8 cellular contexts compared by ENCODE assay signal in the genomic region with DNA sequence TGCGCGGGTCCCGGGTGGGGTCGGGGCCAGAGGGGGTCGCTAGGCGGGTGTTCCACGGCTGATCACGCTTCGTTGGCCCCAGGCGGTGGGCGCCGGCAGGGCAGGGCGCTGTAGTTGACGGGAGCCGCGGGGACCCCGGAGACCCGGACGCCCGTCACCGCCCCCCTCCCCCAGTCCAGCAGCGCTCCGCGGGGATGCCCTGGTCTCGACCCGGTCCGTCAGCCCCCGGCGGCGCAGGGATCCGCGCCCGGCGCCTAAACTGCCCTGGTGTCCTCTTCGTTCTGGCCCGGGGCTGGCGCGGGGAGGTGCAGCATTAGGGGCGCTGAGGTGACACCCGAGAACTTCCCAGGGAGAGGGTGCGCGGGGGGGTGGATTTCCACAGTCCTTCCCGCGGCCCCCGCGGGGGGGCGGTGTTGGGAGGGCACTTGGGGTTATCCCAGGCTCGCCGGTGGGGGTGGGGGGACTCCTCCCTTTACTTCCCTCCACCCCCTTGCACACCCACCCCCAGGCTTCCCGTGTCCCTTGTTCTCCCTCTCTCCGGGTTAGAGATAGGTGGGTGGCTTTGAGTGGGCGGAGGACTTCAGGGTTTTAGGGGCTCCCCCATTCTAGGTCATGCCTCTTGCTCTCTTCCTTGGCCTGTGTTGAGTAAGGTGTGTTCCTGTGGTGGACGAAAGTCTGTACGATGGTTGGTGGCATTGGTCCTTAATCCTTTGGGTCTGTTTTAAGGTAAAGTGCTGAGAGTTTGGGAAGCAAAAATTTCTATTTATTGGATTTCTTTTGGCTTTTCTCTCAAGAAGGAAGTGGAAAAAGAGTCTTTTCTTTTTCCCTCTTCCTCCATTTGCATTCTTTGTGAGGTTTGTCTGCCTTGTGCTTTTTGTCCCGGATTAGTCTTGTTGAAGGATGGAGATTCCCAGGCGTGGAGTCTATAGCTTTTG. TPM values are rescaled to one million over a fixed set of nuclear protein-coding genes. Genes with fewer than 3 reads are reported as not detected.
A peak's percentile ranks its signal among the peaks of the same experiment; 100 is the strongest.
DNase-seq lines count a peak whose midpoint lies in the region; ATAC-seq lines count a peak whose summit lies in the region.

No MANE protein-coding gene starts in this region.

- POLR2A ChIA-PET in activated CD8-positive, alpha-beta T cell treated with anti-CD3 and anti-CD28 coated beads, Interleukin-2, amount 10 ng/mL, durations not matched to agents 7 days and 5 days (lab: Charles Lee) = interaction anchor here (0.6 to 2.5 kb wide), 5 partner anchors 33 to 586 kb away, joined by 3 to 16 read pairs (median 5); partner anchors contain the start of genes MYNN, PHC3 and PRKCI

- H3K36me3 Mint-ChIP-seq in activated CD8-positive, alpha-beta T cell treated with anti-CD3 and anti-CD28 coated beads, Interleukin-2, amount 10 ng/mL, durations not matched to agents 7 days and 5 days (ENCODE audit: low read depth) = peaks cover 17% of the 10 kb centered on the region

- H3K9ac ChIP-seq in mesenchymal stem cell (ENCODE audit: low read length) = peak overlapping the region; percentile 91

- peak overlapping the region; percentile 100 for H2BK15ac ChIP-seq in mesenchymal stem cell (ENCODE audit: low read depth, poor library complexity, severe bottlenecking)

- H3K79me1 ChIP-seq in mesenchymal stem cell (replicated peaks; ENCODE audit: low read length, poor library complexity, severe bottlenecking) = peaks cover 4% of the 10 kb centered on the region

- no peak overlapping the region for H2AFZ ChIP-seq in mesenchymal stem cell (ENCODE audit: low read depth, low read length)

- H3K18ac ChIP-seq in mesenchymal stem cell (ENCODE audit: low read depth in 1 of 2, low read length in 2 of 2) = peak overlapping the region; percentile 98

- peak overlapping the region; percentile 87 for H2AK5ac ChIP-seq in mesenchymal stem cell (ENCODE audit: low read length, severe bottlenecking)

- H3K4me1 ChIP-seq in mesenchymal stem cell (ENCODE audit: control insufficient read depth, insufficient read depth, low read depth, low read length) = peaks cover 7% of the 10 kb centered on the region

- no peaks in the 10 kb centered on the region for H3K9me3 Mint-ChIP-seq in activated CD8-positive, alpha-beta T cell treated with anti-CD3 and anti-CD28 coated beads, Interleukin-2, amount 10 ng/mL, durations not matched to agents 7 days and 5 days (ENCODE audit: insufficient read depth)

- no peaks in the 10 kb centered on the region for H3K27me3 ChIP-seq in mesenchymal stem cell (ENCODE audit: control insufficient read depth in 1 of 2, insufficient read depth in 1 of 2, low read length in 2 of 2)

- peak overlapping the region; percentile 62 to 89 for H3K14ac ChIP-seq in mesenchymal stem cell (ENCODE audit: low read length in 2 of 2)

- H3K9me3 ChIP-seq in mesenchymal stem cell (ENCODE audit: control insufficient read depth, low read length) = no peaks in the 10 kb centered on the region

- peak overlapping the region; percentile 91 to 95 for H3K4me3 ChIP-seq in mesenchymal stem cell (ENCODE audit: insufficient read depth in 1 of 2, low read depth in 1 of 2, low read length in 2 of 2)

- peaks cover 38% of the 10 kb centered on the region for H3K4me1 Mint-ChIP-seq in activated CD8-positive, alpha-beta T cell treated with anti-CD3 and anti-CD28 coated beads, Interleukin-2, amount 10 ng/mL, durations not matched to agents 7 days and 5 days (ENCODE audit: low read depth)

- H3K4ac ChIP-seq in mesenchymal stem cell (ENCODE audit: low read depth in 1 of 2, low read length in 2 of 2) = peak overlapping the region; percentile 79 to 95

- H3K27ac ChIP-seq in mesenchymal stem cell (ENCODE audit: low read length, poor library complexity, severe bottlenecking) = peak overlapping the region; percentile 88

- peak overlapping the region; percentile 83 for H3K4me3 Mint-ChIP-seq in activated CD8-positive, alpha-beta T cell treated with anti-CD3 and anti-CD28 coated beads, Interleukin-2, amount 10 ng/mL, durations not matched to agents 7 days and 5 days

- peak overlapping the region; percentile 92 for H3K27ac Mint-ChIP-seq in activated CD8-positive, alpha-beta T cell treated with anti-CD3 and anti-CD28 coated beads, Interleukin-2, amount 10 ng/mL, durations not matched to agents 7 days and 5 days

- WGBS in mesenchymal stem cell = 0% methylated on average over 28 of the region's 56 CpGs

- H2BK5ac ChIP-seq in mesenchymal stem cell (ENCODE audit: low read depth, low read length, poor library complexity, severe bottlenecking) = peak overlapping the region; percentile 97

- H3K23ac ChIP-seq in mesenchymal stem cell (ENCODE audit: low read length in 2 of 2) = peak overlapping the region in 1 of 2 experiments; percentile 93

- ATAC-seq in HG02885 (IDR thresholded peaks at IDR 0.05; ENCODE audit: poor library complexity, unreplicated experiment) = peak; percentile 18
- ATAC-seq in activated CD8-positive, alpha-beta T cell treated with anti-CD3 and anti-CD28 coated beads, Interleukin-2, amount 10 ng/mL, durations not matched to agents 7 days and 5 days = peak; percentile 29

- H3K36me3 ChIP-seq in mesenchymal stem cell (ENCODE audit: control insufficient read depth in 1 of 2, insufficient read depth in 2 of 2, low read depth in 1 of 2, low read length in 2 of 2) = peaks cover 7 to 8% of the 10 kb centered on the region in 2 experiments

- CTCF ChIA-PET in activated CD8-positive, alpha-beta T cell treated with anti-CD3 and anti-CD28 coated beads, Interleukin-2, amount 10 ng/mL, durations not matched to agents 7 days and 5 days (lab: Charles Lee) = interaction anchor here (0.5 to 1.3 kb wide), 5 partner anchors 29 to 454 kb away, joined by 3 to 4 read pairs (median 3); no protein-coding TSS in a partner anchor

- peak overlapping the region; percentile 83 to 89 for H2BK12ac ChIP-seq in mesenchymal stem cell (ENCODE audit: low read length in 2 of 2)

- DNase-seq in DMS 273 (lab: John Stamatoyannopoulos, UW; ENCODE audit: unreplicated experiment) = peak; percentile 94
- DNase-seq in DMS 273 treated with DMSO at 0.1 percent for 48 hours (lab: John Stamatoyannopoulos, UW) = no peak
- DNase-seq in NCI-H226 = peak; percentile 60
- peak; percentile 68 for DNase-seq in activated CD8-positive, alpha-beta T cell treated with anti-CD3 and anti-CD28 coated beads, Interleukin-2, amount 10 ng/mL, durations not matched to agents 7 days and 5 days
- peak; percentile 72 for DNase-seq in effector CD4-positive, alpha-beta T cell
- peak; percentile 87 for DNase-seq in mesenchymal stem cell
- peak; percentile 73 for DNase-seq in stimulated activated CD8-positive, alpha-beta memory T cell treated with anti-CD3 and anti-CD28 coated beads, Interleukin-12 subunit alpha, Interleukin-12 subunit beta, amount 100 ng/mL, for 4 hours (ENCODE audit: low read depth)

- H3K27me3 Mint-ChIP-seq in activated CD8-positive, alpha-beta T cell treated with anti-CD3 and anti-CD28 coated beads, Interleukin-2, amount 10 ng/mL, durations not matched to agents 7 days and 5 days (ENCODE audit: low read depth) = peaks cover 14% of the 10 kb centered on the region

- H4K91ac ChIP-seq in mesenchymal stem cell (ENCODE audit: low read length) = peak overlapping the region; percentile 99

- peak overlapping the region; percentile 93 for H2BK120ac ChIP-seq in mesenchymal stem cell (ENCODE audit: low read depth, low read length)

- peak overlapping the region; percentile 82 for H3K4me2 ChIP-seq in mesenchymal stem cell (ENCODE audit: low read length, poor library complexity, severe bottlenecking)

- H4K8ac ChIP-seq in mesenchymal stem cell (ENCODE audit: low read length) = peak overlapping the region; percentile 96

RNA-seq across cellular contexts. Expression of gene SKIL, which starts 0.7 kb away (rescaled TPM):
- total RNA-seq in activated CD8-positive, alpha-beta T cell treated with anti-CD3 and anti-CD28 coated beads, Interleukin-2, amount 10 ng/mL, durations not matched to agents 7 days and 5 days = 1 to 10 TPM; 6.7 to 6.9 TPM
- 27.8 TPM for polyA plus RNA-seq in mesenchymal stem cell (2013, experiment 1 of 2)
- 28.9 TPM for polyA plus RNA-seq in mesenchymal stem cell (2013, experiment 2 of 2)
